Comparison of ENCODE assay signal across 1 cellular context in genomic region chr12:21828111-21828775, GRCh38.
TF ChIP-seq lines count a peak whose summit lies in the region.

No MANE protein-coding gene starts in this region.

TF ChIP-seq in SK-N-SH, 30 proteins besides CTCF, POLR2A, EP300 and RAD21 (continued from another document):
- TF ChIP-seq FOXM1 (IDR thresholded peaks at IDR 0.05; ENCODE audit: low read depth) (no peak), RXRA (IDR thresholded peaks at IDR 0.05; ENCODE audit: borderline replicate concordance, low read depth) (no peak), EZH2phosphoT487 (IDR thresholded peaks at IDR 0.05; ENCODE audit: borderline replicate concordance, low read depth) (no peak)
